ENCODE assay signal across 2 cellular contexts in the genomic region with DNA sequence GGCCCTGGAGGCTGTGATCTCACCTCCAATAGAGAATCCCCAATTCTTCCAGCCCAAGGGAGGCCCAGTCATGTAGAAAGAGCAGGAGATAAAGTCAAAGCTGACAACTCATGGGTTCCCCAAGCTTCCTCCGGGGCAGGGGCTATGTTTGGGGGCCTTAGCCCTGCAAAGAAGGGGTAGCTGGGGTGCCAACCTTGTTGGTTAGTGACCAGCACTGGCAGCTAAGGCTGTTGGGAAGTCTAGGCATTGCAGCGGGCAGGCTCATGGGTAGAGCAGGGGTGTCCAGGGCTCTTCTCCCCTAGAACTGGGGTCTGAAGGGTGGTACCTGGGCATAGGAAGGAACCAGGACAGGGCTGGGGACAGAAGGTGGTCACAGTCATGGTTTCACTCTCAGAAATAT.
TF ChIP-seq lines count a peak whose summit lies in the region.

No MANE protein-coding gene starts in this region.

TF ChIP-seq in K562, 482 proteins besides CTCF, POLR2A, EP300 and RAD21:
- TF ChIP-seq CHD2 (IDR thresholded peaks at IDR 0.05; ENCODE audit: low read depth, low read length) (no peak), ZC3H11A (IDR thresholded peaks at IDR 0.05; ENCODE audit: low read depth, low read length) (no peak), WHSC1 (IDR thresholded peaks at IDR 0.05; ENCODE audit: low read length) (no peak), ZNF311 (CRISPR knock-in tag; IDR thresholded peaks at IDR 0.05) (no peak), TARDBP (IDR thresholded peaks at IDR 0.05) (no peak), ZNF445 (CRISPR knock-in tag; IDR thresholded peaks at IDR 0.05; ENCODE audit: low read depth) (no peak), HNRNPL (IDR thresholded peaks at IDR 0.05; ENCODE audit: low read depth, low read length) (no peak), NEUROD1 (IDR thresholded peaks at IDR 0.05; ENCODE audit: borderline replicate concordance, low read depth, low read length, partially characterized antibody) (no peak)
- TF ChIP-seq, protein P1, sequence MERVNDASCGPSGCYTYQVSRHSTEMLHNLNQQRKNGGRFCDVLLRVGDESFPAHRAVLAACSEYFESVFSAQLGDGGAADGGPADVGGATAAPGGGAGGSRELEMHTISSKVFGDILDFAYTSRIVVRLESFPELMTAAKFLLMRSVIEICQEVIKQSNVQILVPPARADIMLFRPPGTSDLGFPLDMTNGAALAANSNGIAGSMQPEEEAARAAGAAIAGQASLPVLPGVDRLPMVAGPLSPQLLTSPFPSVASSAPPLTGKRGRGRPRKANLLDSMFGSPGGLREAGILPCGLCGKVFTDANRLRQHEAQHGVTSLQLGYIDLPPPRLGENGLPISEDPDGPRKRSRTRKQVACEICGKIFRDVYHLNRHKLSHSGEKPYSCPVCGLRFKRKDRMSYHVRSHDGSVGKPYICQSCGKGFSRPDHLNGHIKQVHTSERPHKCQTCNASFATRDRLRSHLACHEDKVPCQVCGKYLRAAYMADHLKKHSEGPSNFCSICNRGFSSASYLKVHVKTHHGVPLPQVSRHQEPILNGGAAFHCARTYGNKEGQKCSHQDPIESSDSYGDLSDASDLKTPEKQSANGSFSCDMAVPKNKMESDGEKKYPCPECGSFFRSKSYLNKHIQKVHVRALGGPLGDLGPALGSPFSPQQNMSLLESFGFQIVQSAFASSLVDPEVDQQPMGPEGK (CRISPR knock-in tag; IDR thresholded peaks at IDR 0.05; ENCODE audit: borderline replicate concordance): no peak
- TF ChIP-seq, protein P2, sequence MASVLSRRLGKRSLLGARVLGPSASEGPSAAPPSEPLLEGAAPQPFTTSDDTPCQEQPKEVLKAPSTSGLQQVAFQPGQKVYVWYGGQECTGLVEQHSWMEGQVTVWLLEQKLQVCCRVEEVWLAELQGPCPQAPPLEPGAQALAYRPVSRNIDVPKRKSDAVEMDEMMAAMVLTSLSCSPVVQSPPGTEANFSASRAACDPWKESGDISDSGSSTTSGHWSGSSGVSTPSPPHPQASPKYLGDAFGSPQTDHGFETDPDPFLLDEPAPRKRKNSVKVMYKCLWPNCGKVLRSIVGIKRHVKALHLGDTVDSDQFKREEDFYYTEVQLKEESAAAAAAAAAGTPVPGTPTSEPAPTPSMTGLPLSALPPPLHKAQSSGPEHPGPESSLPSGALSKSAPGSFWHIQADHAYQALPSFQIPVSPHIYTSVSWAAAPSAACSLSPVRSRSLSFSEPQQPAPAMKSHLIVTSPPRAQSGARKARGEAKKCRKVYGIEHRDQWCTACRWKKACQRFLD (CRISPR knock-in tag; IDR thresholded peaks at IDR 0.05): no peak

TF ChIP-seq in GM12891, 5 proteins besides CTCF, POLR2A, EP300 and RAD21:
- TF ChIP-seq SPI1 (IDR thresholded peaks at IDR 0.05; ENCODE audit: low read depth, low read length) (no peak), PAX5 (IDR thresholded peaks at IDR 0.05; ENCODE audit: insufficient read depth, low read length, severe bottlenecking) (no peak), POU2F2 (IDR thresholded peaks at IDR 0.05; ENCODE audit: low read depth, low read length) (no peak), POLR2AphosphoS5 (IDR thresholded peaks at IDR 0.05; ENCODE audit: low read depth, low read length) (no peak), TAF1 (IDR thresholded peaks at IDR 0.05; ENCODE audit: low read depth, low read length) (no peak)
